Comparison of ENCODE assay signal across 17 cellular contexts in the genomic region with DNA sequence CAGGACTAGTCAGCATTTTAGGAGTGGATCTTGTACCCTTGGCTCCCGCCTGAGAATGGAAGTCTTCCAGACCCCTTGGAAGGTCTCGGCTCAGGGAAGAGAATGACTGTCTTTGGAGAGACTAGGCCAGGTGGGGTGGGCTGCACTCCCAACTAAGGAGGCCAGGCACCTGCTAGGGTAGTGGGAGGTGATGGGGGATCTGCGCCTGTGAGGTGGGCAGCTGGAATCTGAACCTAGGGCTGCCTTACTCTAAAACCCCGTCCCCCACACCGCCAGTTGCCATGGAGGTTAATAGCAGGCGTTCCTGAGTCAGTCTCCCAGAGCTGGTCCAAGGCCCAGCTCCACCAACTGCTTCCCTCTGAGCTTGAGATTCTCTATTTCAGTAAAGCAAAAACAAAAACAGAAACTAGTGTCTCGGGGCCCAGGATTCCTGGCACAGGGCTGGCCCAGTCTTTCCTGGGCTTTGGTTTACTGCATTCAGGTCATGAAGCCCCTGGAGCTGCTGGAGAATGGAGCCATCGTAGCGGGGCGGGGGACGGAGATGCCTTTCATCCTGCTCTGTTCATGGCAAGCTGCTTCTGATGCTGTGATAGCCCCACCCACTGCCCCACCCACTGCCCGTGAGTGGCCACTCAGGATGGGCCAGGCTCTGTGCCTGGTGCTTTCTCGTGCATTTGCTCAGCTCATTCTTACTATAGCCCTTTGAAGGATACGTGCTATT. TPM values are rescaled to one million over a fixed set of nuclear protein-coding genes. Genes with fewer than 3 reads are reported as not detected.
A peak's percentile ranks its signal among the peaks of the same experiment; 100 is the strongest.
DNase-seq lines count a peak whose midpoint lies in the region; ATAC-seq and TF ChIP-seq lines count a peak whose summit lies in the region.
"Had no signal": no experiment of that assay in that cellular context is flagged by ENCODE, and none has a peak within 500 bp of the region (broad histone marks: within the 10 kb centered on the region; RNA-seq: fewer than 3 reads in every experiment).

No MANE protein-coding gene starts in this region.

- intact Hi-C loops in thyroid gland (cut with DNase I), result no loop called here

- H3K9me3 Mint-ChIP-seq in activated naive CD4-positive, alpha-beta T cell treated with anti-CD3 and anti-CD28 coated beads, Interleukin-2, amount 50 U/mL, for 72 hours, result no peaks in the 10 kb centered on the region
- H3K9me3 Mint-ChIP-seq: activated T-cell treated with anti-CD3 and anti-CD28 coated beads, Interleukin-2, amount 50 U/mL, for 4 hours; neural progenitor cell; T-helper 1 cell treated with Interleukin-12 subunit alpha and Interleukin-12 subunit beta and Interleukin-4 antibody, amounts not matched to agents 30 μg/mL and 1 μg/mL, for 36 hours had no signal

- no peaks in the 10 kb centered on the region for H3K9me3 ChIP-seq in thyroid gland
- H3K9me3 ChIP-seq: esophagus muscularis mucosa, spleen had no signal

- H3K36me3 Mint-ChIP-seq in activated naive CD4-positive, alpha-beta T cell treated with anti-CD3 and anti-CD28 coated beads, Interleukin-2, amount 50 U/mL, for 72 hours, result no peaks in the 10 kb centered on the region

- no peaks in the 10 kb centered on the region for H3K36me3 ChIP-seq in thyroid gland
- H3K36me3 ChIP-seq: esophagus muscularis mucosa, neural progenitor cell, spleen had no signal

- WGBS in thyroid gland, 2 donors, result 87 to 92% methylated on average over 11 to 12 of the region's 14 CpGs

- H3K27me3 ChIP-seq in thyroid gland, result no peaks in the 10 kb centered on the region
- H3K27me3 ChIP-seq: esophagus muscularis mucosa, neural progenitor cell, spleen had no signal

- H3K4me3 ChIP-seq in thyroid gland (replicated peaks in 1 of 3), result no peak overlapping the region
- H3K4me3 ChIP-seq: esophagus muscularis mucosa, lung, neural progenitor cell, spleen had no signal

- TF ChIP-seq CTCF in thyroid gland (IDR thresholded peaks at IDR 0.05), result no peak

- ATAC-seq in activated naive CD4-positive, alpha-beta T cell treated with anti-CD3 and anti-CD28 coated beads, Interleukin-2, amount 50 U/mL, for 72 hours, result no peak
- no peak for ATAC-seq in GM21526 (IDR thresholded peaks at IDR 0.05; ENCODE audit: low FRiP score, unreplicated experiment)

- DNase-seq in Ammon's horn (ENCODE audit: low spot score) (peak; percentile 69), NCI-H1694 (lab: John Stamatoyannopoulos, UW) (peak; percentile 37), midbrain (lab: John Stamatoyannopoulos, UW) (peak; percentile 25), HuH-7 (ENCODE audit: low spot score) (no peak), thyroid gland (no peak)
- no peak for DNase-seq in activated naive CD4-positive, alpha-beta T cell treated with anti-CD3 and anti-CD28 coated beads, Interleukin-2, amount 50 U/mL, for 72 hours (ENCODE audit: low spot score in 2 of 2)
- DNase-seq: activated CD4-positive, alpha-beta T cell treated with anti-CD3 and anti-CD28 coated beads for 4 hours; activated T-cell treated with anti-CD3 and anti-CD28 coated beads, Interleukin-2, amount 50 U/mL, for 4 hours; NCI-H1436 treated with DMSO at 0.1 percent for 48 hours; NCI-H524; spleen had no signal

- TF ChIP-seq POLR2A in thyroid gland (IDR thresholded peaks at IDR 0.05), result no peak

- H3K27ac Mint-ChIP-seq in activated naive CD4-positive, alpha-beta T cell treated with anti-CD3 and anti-CD28 coated beads, Interleukin-2, amount 50 U/mL, for 72 hours, result no peak overlapping the region
- H3K27ac Mint-ChIP-seq: neural progenitor cell had no signal

- H3K27ac ChIP-seq in cingulate gyrus (ENCODE audit: low read depth, low read length) (peak overlapping the region; percentile 11), thyroid gland (no peak overlapping the region)
- H3K27ac ChIP-seq: neural progenitor cell had no signal

- peaks cover 0 to 16% of the 10 kb centered on the region in 2 donors for H3K4me1 ChIP-seq in thyroid gland
- H3K4me1 ChIP-seq: neural progenitor cell had no signal

RNA-seq across cellular contexts. Expression of gene DAB2IP, which starts 57.5 kb away (rescaled TPM):
- under 1 TPM; 0.06 to 0.18 TPM for total RNA-seq in activated naive CD4-positive, alpha-beta T cell treated with anti-CD3 and anti-CD28 coated beads, Interleukin-2, amount 50 U/mL, for 72 hours
- 10 to 100 TPM; 26.0 to 48.5 (median 38.2) TPM for total RNA-seq in thyroid gland

Comparison
In these comparisons a context has a peak if more than half of its experiments do, and no peak if none do; other contexts are left out.
1. DNase-seq: peak in Ammon's horn (single experiment), NCI-H1694 (single experiment) and midbrain (single experiment); none in activated naive CD4-positive, alpha-beta T cell treated with anti-CD3 and anti-CD28 coated beads, Interleukin-2, amount 50 U/mL, for 72 hours (0 of 2), HuH-7 (single experiment) and thyroid gland (0 of 2).
2. RNA of gene DAB2IP, which starts 57.5 kb away (total RNA-seq): 26.0 to 48.5 TPM in thyroid gland; 0.06 to 0.18 TPM in activated naive CD4-positive, alpha-beta T cell treated with anti-CD3 and anti-CD28 coated beads, Interleukin-2, amount 50 U/mL, for 72 hours; every median in the first group is over 10 times any median in the second.